Comparison of ENCODE assay signal across 31 cellular contexts in genomic region chr4:141789716-141790115, GRCh38.
"Had no signal": no experiment of that assay in that cellular context is flagged by ENCODE, and none has a peak within 500 bp of the region (broad histone marks: within the 10 kb centered on the region; RNA-seq: fewer than 3 reads in every experiment).

No MANE protein-coding gene starts in this region.

- H3K36me3 ChIP-seq: heart right ventricle, lower lobe of right lung, neural progenitor cell, neutrophil, ovary, stomach, thyroid gland, transverse colon, upper lobe of left lung, vagina had no signal

- H3K9ac ChIP-seq: neural progenitor cell had no signal

- H3K36me3 Mint-ChIP-seq: mesothelial cell of epicardium; naive B cell; natural killer cell; neural progenitor cell; stimulated activated memory B cell treated with anti-CD40 and anti-IgM and Interleukin-4, amounts not matched to agents 10 μg/mL and 1 μg/mL and 100 μg/mL, for 72 hours had no signal

- H3K27ac ChIP-seq: heart right ventricle, hepatocyte, lower lobe of right lung, neural progenitor cell, neutrophil, ovary, stomach, testis, thyroid gland, transverse colon, upper lobe of left lung, vagina had no signal

- H3K27me3 ChIP-seq: heart right ventricle, hepatocyte, neural progenitor cell, neutrophil, ovary, stomach, testis, thyroid gland, transverse colon, upper lobe of left lung, vagina had no signal

- H3K9me3 Mint-ChIP-seq: nephron progenitor cell; neural progenitor cell; stimulated activated memory B cell treated with anti-CD40 and anti-IgM and Interleukin-4, amounts not matched to agents 10 μg/mL and 1 μg/mL and 100 μg/mL, for 72 hours had no signal

- H3K27ac Mint-ChIP-seq: naive B cell; natural killer cell; nephron progenitor cell; neural progenitor cell; progenitor cell of endocrine pancreas; stimulated activated memory B cell treated with anti-CD40 and anti-IgM and Interleukin-4, amounts not matched to agents 10 μg/mL and 1 μg/mL and 100 μg/mL, for 72 hours had no signal

- H3K4me3 Mint-ChIP-seq: mesothelial cell of epicardium; naive B cell; natural killer cell; nephron progenitor cell; neural progenitor cell; stimulated activated memory B cell treated with anti-CD40 and anti-IgM and Interleukin-4, amounts not matched to agents 10 μg/mL and 1 μg/mL and 100 μg/mL, for 72 hours had no signal

- DNase-seq: heart right ventricle; lower lobe of right lung; mammary epithelial cell; mesendoderm; naive B cell; natural killer cell; nephron progenitor cell; occipital lobe; ovary; retina; right cardiac atrium; small intestine; stimulated activated CD4-positive, alpha-beta T cell treated with anti-CD3 and anti-CD28 coated beads, Interleukin-1b, Interleukin-23, amount 100 ng/mL, for 48 hours; stimulated activated CD4-positive, alpha-beta T cell treated with anti-CD3 and anti-CD28 coated beads, Interleukin-2, amount 100 ng/mL, for 48 hours; stimulated activated CD4-positive, alpha-beta T cell treated with anti-CD3 and anti-CD28 coated beads, Interleukin-4, amount 100 ng/mL, for 4 hours; stimulated activated CD8-positive, alpha-beta memory T cell treated with anti-CD3 and anti-CD28 coated beads, Interleukin-4, amount 100 ng/mL, for 48 hours; stimulated activated naive CD4-positive, alpha-beta T cell treated with Interleukin-2 at 50 U/mL for 16 hours; stomach; testis; thyroid gland; transverse colon; upper lobe of left lung had no signal

- H3K4me1 ChIP-seq: heart right ventricle, lower lobe of right lung, neural progenitor cell, stomach, testis, thyroid gland, transverse colon, upper lobe of left lung, vagina had no signal

- H3K9me3 ChIP-seq: heart right ventricle, lower lobe of right lung, neutrophil, ovary, stomach, testis, thyroid gland, transverse colon, upper lobe of left lung, vagina had no signal

- H3K4me1 Mint-ChIP-seq: naive B cell; natural killer cell; nephron progenitor cell; neural progenitor cell; stimulated activated memory B cell treated with anti-CD40 and anti-IgM and Interleukin-4, amounts not matched to agents 10 μg/mL and 1 μg/mL and 100 μg/mL, for 72 hours had no signal

- ATAC-seq: heart right ventricle; left lobe of liver; lower lobe of right lung; natural killer cell; right cardiac atrium; sciatic nerve; stimulated activated memory B cell treated with anti-CD40 and anti-IgM and Interleukin-4, amounts not matched to agents 10 μg/mL and 1 μg/mL and 100 μg/mL, for 72 hours had no signal

- H2AFZ ChIP-seq: hepatocyte, neural progenitor cell had no signal

- H3K79me2 ChIP-seq: hepatocyte had no signal

- H3K27me3 Mint-ChIP-seq: naive B cell; progenitor cell of endocrine pancreas; stimulated activated memory B cell treated with anti-CD40 and anti-IgM and Interleukin-4, amounts not matched to agents 10 μg/mL and 1 μg/mL and 100 μg/mL, for 72 hours had no signal

- H3K4me2 ChIP-seq: hepatocyte, neural progenitor cell had no signal

- H3K4me3 ChIP-seq: heart right ventricle, hepatocyte, lower lobe of right lung, neural progenitor cell, ovary, stomach, testis, thyroid gland, transverse colon, upper lobe of left lung, vagina had no signal
